In the genomic region with DNA sequence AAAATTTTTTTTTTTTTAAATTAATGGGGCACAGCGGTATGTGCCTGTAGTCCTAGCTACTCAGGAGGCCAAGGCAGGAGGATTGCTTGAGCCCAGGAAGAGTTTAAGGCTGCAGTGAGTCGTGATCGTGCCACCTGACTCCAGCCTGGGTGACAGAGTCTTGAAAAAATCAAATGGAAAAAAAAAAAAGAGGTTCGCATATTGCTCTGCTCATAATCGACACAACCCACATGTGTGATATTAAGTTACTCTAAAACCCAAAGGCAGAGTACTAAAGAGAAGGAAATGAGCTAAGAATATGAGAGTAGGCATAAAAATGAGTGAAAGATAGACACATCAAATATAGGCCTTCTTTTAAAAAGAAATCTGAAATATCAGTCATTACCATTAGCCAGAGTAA, we compare ENCODE assay signal across 17 cellular contexts.
"Had no signal": no experiment of that assay in that cellular context is flagged by ENCODE, and none has a peak within 500 bp of the region (broad histone marks: within the 10 kb centered on the region; RNA-seq: fewer than 3 reads in every experiment).

No MANE protein-coding gene starts in this region.

- H3K36me3 ChIP-seq: left ventricle myocardium inferior, tibial nerve, uterus had no signal

- H3K27me3 ChIP-seq: dorsolateral prefrontal cortex, tibial nerve, uterus had no signal

- H3K36me3 Mint-ChIP-seq: immature natural killer cell had no signal

- H3K27ac Mint-ChIP-seq: activated B cell treated with CpG ODN at 0.5 μM for 24 hours, brain, immature natural killer cell, progenitor cell of endocrine pancreas had no signal

- H3K27me3 Mint-ChIP-seq: activated B cell treated with CpG ODN at 0.5 μM for 24 hours, brain, progenitor cell of endocrine pancreas had no signal

- H3K4me1 Mint-ChIP-seq: activated B cell treated with CpG ODN at 0.5 μM for 24 hours, immature natural killer cell had no signal

- DNase-seq: activated B cell treated with CpG ODN at 0.5 μM for 24 hours; anterior cingulate cortex; caudate nucleus; dorsolateral prefrontal cortex; immature natural killer cell; kidney glomerular epithelial cell; left ventricle myocardium inferior; mammary epithelial cell; SHP77; stimulated activated naive CD4-positive, alpha-beta T cell; T-helper 1 cell; T-helper 9 cell; uterus had no signal

- H3K4me3 ChIP-seq: dorsolateral prefrontal cortex, left ventricle myocardium inferior, tibial nerve, uterus had no signal

- H3K4me1 ChIP-seq: left ventricle myocardium inferior, tibial nerve, uterus had no signal

- H3K4me3 Mint-ChIP-seq: activated B cell treated with CpG ODN at 0.5 μM for 24 hours, brain, immature natural killer cell, neural crest cell had no signal

- H3K27ac ChIP-seq: left ventricle myocardium inferior, tibial nerve, uterus had no signal

- H3K9me3 ChIP-seq: uterus had no signal
